In the genomic region with DNA sequence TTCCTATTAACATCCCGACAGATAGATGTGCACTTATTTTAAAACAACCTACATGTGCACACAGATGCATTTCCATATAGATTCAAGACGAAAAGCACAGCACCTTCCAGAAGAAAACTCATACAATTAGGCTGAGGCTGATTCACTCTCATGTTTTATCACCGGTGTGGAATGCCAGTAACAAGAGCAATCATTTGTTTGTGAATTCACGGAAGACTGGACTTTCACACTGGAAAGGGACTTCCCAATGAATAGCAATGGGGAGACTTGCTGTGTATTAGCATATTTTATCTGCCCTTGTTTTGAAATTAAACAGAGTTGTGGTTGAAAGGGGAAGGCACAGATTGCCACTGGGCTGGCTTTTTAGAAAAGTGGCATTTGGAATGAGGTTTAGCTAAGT, we compare ENCODE assay signal across 12 cellular contexts.
DNase-seq lines count a peak whose midpoint lies in the region; ATAC-seq and TF ChIP-seq lines count a peak whose summit lies in the region.
"Had no signal": no experiment of that assay in that cellular context is flagged by ENCODE, and none has a peak within 500 bp of the region (broad histone marks: within the 10 kb centered on the region; RNA-seq: fewer than 3 reads in every experiment).

No MANE protein-coding gene starts in this region.

- H3K23me2 ChIP-seq in H9 (ENCODE audit: insufficient read length, low read depth, low read length, poor library complexity, severe bottlenecking), result no peaks in the 10 kb centered on the region

- H3K4ac ChIP-seq in H9 (ENCODE audit: low read depth, low read length), result no peak overlapping the region

- H3K9me3 ChIP-seq in transverse colon (no peaks in the 10 kb centered on the region), H9 (ENCODE audit: control insufficient read depth, low read depth, low read length) (no peaks in the 10 kb centered on the region)
- H3K9me3 ChIP-seq: upper lobe of right lung had no signal

- intact Hi-C loops in transverse colon (cut with DNase I; ENCODE audit: low total_unique reads), result no loop called here

- in situ Hi-C loops in transverse colon (cut with MboI; ENCODE audit: low pct_ligation_motif_present in 1 of 4, low pct_unique_long_range_greater_than_20kb in 1 of 4, low sequenced_read_pairs in 3 of 4), result no loop called here

- peaks cover 69% of the 10 kb centered on the region for H3K4me1 Mint-ChIP-seq in HFFc6 (ENCODE audit: low read depth)
- peaks cover 30% of the 10 kb centered on the region for H3K4me1 Mint-ChIP-seq in brain
- peaks cover 14 to 27% of the 10 kb centered on the region in 2 experiments for H3K4me1 Mint-ChIP-seq in H9

- no peaks in the 10 kb centered on the region for H4K20me1 ChIP-seq in H9 (ENCODE audit: control insufficient read depth, insufficient read depth, insufficient read length)

- H3K79me2 ChIP-seq in H9 (ENCODE audit: insufficient read depth, low read length), result no peaks in the 10 kb centered on the region

- H3K18ac ChIP-seq in H9 (ENCODE audit: insufficient read length, low read depth, low read length), result no peak overlapping the region

- TF ChIP-seq EP300 in transverse colon (IDR thresholded peaks at IDR 0.05; ENCODE audit: low read depth), result no peak

- no peak overlapping the region for H3K4me3 ChIP-seq in transverse colon
- H3K4me3 ChIP-seq: upper lobe of right lung had no signal

- no peak overlapping the region for H2BK120ac ChIP-seq in H9 (ENCODE audit: low read depth, low read length, poor library complexity, severe bottlenecking)

- H3K36me3 Mint-ChIP-seq in HFFc6 (ENCODE audit: low read depth), result no peaks in the 10 kb centered on the region
- no peaks in the 10 kb centered on the region for H3K36me3 Mint-ChIP-seq in brain
- no peaks in the 10 kb centered on the region for H3K36me3 Mint-ChIP-seq in H9 (ENCODE audit: insufficient read depth in 1 of 3, low read depth in 3 of 3)

- TF ChIP-seq CTCF in HFFc6 (IDR thresholded peaks at IDR 0.05) (no peak), brain (conservative IDR thresholded peaks at IDR 0.05) (no peak), transverse colon (IDR thresholded peaks at IDR 0.05) (no peak), H9 (conservative IDR thresholded peaks at IDR 0.05) (no peak)

- WGBS in transverse colon (ENCODE audit: low coverage in 1 of 2), 2 donors, result 42 to 57% methylated on average over 1 to 4 of the region's 4 CpGs
- no CpG with 5 or more reads among the region's 4 CpGs for WGBS in H9 (ENCODE audit: extremely low coverage, insufficient read length, low lambda C conversion rate)

- no peak overlapping the region for H2AK5ac ChIP-seq in H9 (ENCODE audit: insufficient read length, low read length)

- H3K14ac ChIP-seq in H9 (ENCODE audit: insufficient read depth, low read length), result no peak overlapping the region

- H3K23ac ChIP-seq in H9 (ENCODE audit: insufficient read length, low read depth, low read length), result no peak overlapping the region

- H3K27ac Mint-ChIP-seq in HFFc6 (peak overlapping the region; percentile 93), brain (peak overlapping the region; percentile 58 to 90 (median 79)), H9 (no peak overlapping the region)
- H3K27ac Mint-ChIP-seq: T-helper 2 cell treated with Interferon-gamma antibody and Interleukin-4, amounts not matched to agents 5 μg/mL and 100 μg/mL, for 36 hours had no signal

- no peak overlapping the region for H2AFZ ChIP-seq in H9 (ENCODE audit: low read length)

- H2BK12ac ChIP-seq in H9 (ENCODE audit: insufficient read length, low read depth, low read length), result no peak overlapping the region

- no peak overlapping the region for H3K9ac ChIP-seq in H9 (ENCODE audit: extremely low read depth, insufficient read length, low read length)

- no peak overlapping the region for H2BK5ac ChIP-seq in H9 (ENCODE audit: insufficient read length, low read length)

- no peaks in the 10 kb centered on the region for H3K79me1 ChIP-seq in H9 (ENCODE audit: insufficient read depth, low read depth, low read length, poor library complexity, severe bottlenecking)

- no peak for ATAC-seq in HG02840 (IDR thresholded peaks at IDR 0.05; ENCODE audit: low FRiP score, unreplicated experiment)
- ATAC-seq: left colon, upper lobe of right lung had no signal

- no peak overlapping the region for H4K5ac ChIP-seq in H9 (ENCODE audit: insufficient read length, low read depth, low read length)

- no peak overlapping the region for H2BK15ac ChIP-seq in H9 (ENCODE audit: low read depth, low read length)

- no peak overlapping the region for H3K4me2 ChIP-seq in H9 (ENCODE audit: insufficient read depth, insufficient read length, low read length)

- TF ChIP-seq POLR2A in transverse colon (IDR thresholded peaks at IDR 0.05), result no peak

- peak overlapping the region; percentile 68 for H3K4me3 Mint-ChIP-seq in HFFc6
- peak overlapping the region in 4 of 5 experiments; percentile 2 to 59 (median 10) for H3K4me3 Mint-ChIP-seq in brain
- H3K4me3 Mint-ChIP-seq in H9, result no peak overlapping the region
- H3K4me3 Mint-ChIP-seq: T-helper 2 cell treated with Interferon-gamma antibody and Interleukin-4, amounts not matched to agents 5 μg/mL and 100 μg/mL, for 36 hours had no signal

- DNase-seq in HFFc6 (peak; percentile 84), medulla oblongata (ENCODE audit: extremely low spot score) (peak; percentile 3), transverse colon (no peak), caudate nucleus (lab: John Stamatoyannopoulos, UW) (no peak), H9 (no peak)
- no peak for DNase-seq in activated T-cell treated with anti-CD3 and anti-CD28 coated beads, Interleukin-2, amount 50 U/mL, for 48 hours
- DNase-seq: left colon, NCI-H187 treated with DMSO at 0.1 percent for 48 hours, upper lobe of right lung had no signal

- no peak overlapping the region for H4K91ac ChIP-seq in H9 (ENCODE audit: insufficient read length, low read depth, low read length)

- no peak overlapping the region for H2BK20ac ChIP-seq in H9 (ENCODE audit: low read depth, low read length, poor library complexity, severe bottlenecking)

- peak overlapping the region in 3 of 4 donors; percentile 2 to 41 (median 26) for H3K27ac ChIP-seq in transverse colon
- H3K27ac ChIP-seq in caudate nucleus (ENCODE audit: low read depth, low read length), result no peak overlapping the region
- no peak overlapping the region for H3K27ac ChIP-seq in H9 (ENCODE audit: insufficient read length, low read depth, low read length)
- H3K27ac ChIP-seq: upper lobe of right lung had no signal

- H4K8ac ChIP-seq in H9 (replicated peaks; ENCODE audit: insufficient read length, low read depth, low read length), result no peak overlapping the region

- no peaks in the 10 kb centered on the region for H3K36me3 ChIP-seq in transverse colon
- H3K36me3 ChIP-seq: upper lobe of right lung had no signal

- no peaks in the 10 kb centered on the region for H3K9me3 Mint-ChIP-seq in HFFc6
- peaks cover 0 to 3% (median 0%) of the 10 kb centered on the region in 5 experiments for H3K9me3 Mint-ChIP-seq in brain
- no peaks in the 10 kb centered on the region for H3K9me3 Mint-ChIP-seq in H9
- H3K9me3 Mint-ChIP-seq: T-helper 2 cell treated with Interferon-gamma antibody and Interleukin-4, amounts not matched to agents 5 μg/mL and 100 μg/mL, for 36 hours had no signal

- no peaks in the 10 kb centered on the region for H3K27me3 Mint-ChIP-seq in HFFc6 (ENCODE audit: insufficient read depth)
- H3K27me3 Mint-ChIP-seq in brain, result no peaks in the 10 kb centered on the region
- H3K27me3 Mint-ChIP-seq in H9 (ENCODE audit: low read depth), result peaks cover 13% of the 10 kb centered on the region

- H3K4me1 ChIP-seq in transverse colon, result peaks cover 0 to 7% (median 0%) of the 10 kb centered on the region in 4 donors
- peaks cover 8% of the 10 kb centered on the region; the same call in 1 of the 2 replicates for H3K4me1 ChIP-seq in H9 (ENCODE audit: insufficient read depth, low read length)
- H3K4me1 ChIP-seq: upper lobe of right lung had no signal

- H3K27me3 ChIP-seq in transverse colon, result no peaks in the 10 kb centered on the region
- H3K27me3 ChIP-seq in H9 (ENCODE audit: insufficient read depth, low read length), result no peaks in the 10 kb centered on the region
- H3K27me3 ChIP-seq: upper lobe of right lung had no signal

- H3K56ac ChIP-seq in H9 (ENCODE audit: insufficient read length, low read depth, low read length), result no peak overlapping the region

- no peak overlapping the region for H3T11ph ChIP-seq in H9 (ENCODE audit: low read length)

Comparison
In these comparisons a context has a peak if more than half of its experiments do, and no peak if none do; other contexts are left out.
1. DNase-seq: peak in HFFc6 (single experiment) and medulla oblongata (single experiment); none in transverse colon (single experiment), activated T-cell treated with anti-CD3 and anti-CD28 coated beads, Interleukin-2, amount 50 U/mL, for 48 hours (0 of 2), caudate nucleus (0 of 61) and H9 (single experiment).
2. H3K27ac Mint-ChIP-seq: peak in HFFc6 (single experiment) and brain (5 of 5); none in H9 (0 of 3).
3. H3K4me3 Mint-ChIP-seq: peak in HFFc6 (single experiment) and brain (4 of 5); none in H9 (0 of 2).
4. H3K27ac ChIP-seq: peak in transverse colon (3 of 4); none in caudate nucleus (single experiment) and H9 (single experiment).